In genomic region chr19:54218259-54218658, GRCh38 we compare ENCODE assay signal across 1 cellular context.
TF ChIP-seq lines count a peak whose summit lies in the region.

No MANE protein-coding gene starts in this region.

TF ChIP-seq in H1, 55 proteins besides CTCF, POLR2A, EP300 and RAD21:
- no peak for TF ChIP-seq SRF (IDR thresholded peaks at IDR 0.05; ENCODE audit: low read depth, low read length)
- TF ChIP-seq CEBPB (IDR thresholded peaks at IDR 0.05; ENCODE audit: low read depth, low read length) = no peak
- no peak for TF ChIP-seq NANOG (IDR thresholded peaks at IDR 0.05; ENCODE audit: insufficient read depth, low read depth, low read length, poor library complexity, severe bottlenecking)
- no peak for TF ChIP-seq HDAC6 (IDR thresholded peaks at IDR 0.05; ENCODE audit: low read depth, low read length)
- TF ChIP-seq, protein P1, sequence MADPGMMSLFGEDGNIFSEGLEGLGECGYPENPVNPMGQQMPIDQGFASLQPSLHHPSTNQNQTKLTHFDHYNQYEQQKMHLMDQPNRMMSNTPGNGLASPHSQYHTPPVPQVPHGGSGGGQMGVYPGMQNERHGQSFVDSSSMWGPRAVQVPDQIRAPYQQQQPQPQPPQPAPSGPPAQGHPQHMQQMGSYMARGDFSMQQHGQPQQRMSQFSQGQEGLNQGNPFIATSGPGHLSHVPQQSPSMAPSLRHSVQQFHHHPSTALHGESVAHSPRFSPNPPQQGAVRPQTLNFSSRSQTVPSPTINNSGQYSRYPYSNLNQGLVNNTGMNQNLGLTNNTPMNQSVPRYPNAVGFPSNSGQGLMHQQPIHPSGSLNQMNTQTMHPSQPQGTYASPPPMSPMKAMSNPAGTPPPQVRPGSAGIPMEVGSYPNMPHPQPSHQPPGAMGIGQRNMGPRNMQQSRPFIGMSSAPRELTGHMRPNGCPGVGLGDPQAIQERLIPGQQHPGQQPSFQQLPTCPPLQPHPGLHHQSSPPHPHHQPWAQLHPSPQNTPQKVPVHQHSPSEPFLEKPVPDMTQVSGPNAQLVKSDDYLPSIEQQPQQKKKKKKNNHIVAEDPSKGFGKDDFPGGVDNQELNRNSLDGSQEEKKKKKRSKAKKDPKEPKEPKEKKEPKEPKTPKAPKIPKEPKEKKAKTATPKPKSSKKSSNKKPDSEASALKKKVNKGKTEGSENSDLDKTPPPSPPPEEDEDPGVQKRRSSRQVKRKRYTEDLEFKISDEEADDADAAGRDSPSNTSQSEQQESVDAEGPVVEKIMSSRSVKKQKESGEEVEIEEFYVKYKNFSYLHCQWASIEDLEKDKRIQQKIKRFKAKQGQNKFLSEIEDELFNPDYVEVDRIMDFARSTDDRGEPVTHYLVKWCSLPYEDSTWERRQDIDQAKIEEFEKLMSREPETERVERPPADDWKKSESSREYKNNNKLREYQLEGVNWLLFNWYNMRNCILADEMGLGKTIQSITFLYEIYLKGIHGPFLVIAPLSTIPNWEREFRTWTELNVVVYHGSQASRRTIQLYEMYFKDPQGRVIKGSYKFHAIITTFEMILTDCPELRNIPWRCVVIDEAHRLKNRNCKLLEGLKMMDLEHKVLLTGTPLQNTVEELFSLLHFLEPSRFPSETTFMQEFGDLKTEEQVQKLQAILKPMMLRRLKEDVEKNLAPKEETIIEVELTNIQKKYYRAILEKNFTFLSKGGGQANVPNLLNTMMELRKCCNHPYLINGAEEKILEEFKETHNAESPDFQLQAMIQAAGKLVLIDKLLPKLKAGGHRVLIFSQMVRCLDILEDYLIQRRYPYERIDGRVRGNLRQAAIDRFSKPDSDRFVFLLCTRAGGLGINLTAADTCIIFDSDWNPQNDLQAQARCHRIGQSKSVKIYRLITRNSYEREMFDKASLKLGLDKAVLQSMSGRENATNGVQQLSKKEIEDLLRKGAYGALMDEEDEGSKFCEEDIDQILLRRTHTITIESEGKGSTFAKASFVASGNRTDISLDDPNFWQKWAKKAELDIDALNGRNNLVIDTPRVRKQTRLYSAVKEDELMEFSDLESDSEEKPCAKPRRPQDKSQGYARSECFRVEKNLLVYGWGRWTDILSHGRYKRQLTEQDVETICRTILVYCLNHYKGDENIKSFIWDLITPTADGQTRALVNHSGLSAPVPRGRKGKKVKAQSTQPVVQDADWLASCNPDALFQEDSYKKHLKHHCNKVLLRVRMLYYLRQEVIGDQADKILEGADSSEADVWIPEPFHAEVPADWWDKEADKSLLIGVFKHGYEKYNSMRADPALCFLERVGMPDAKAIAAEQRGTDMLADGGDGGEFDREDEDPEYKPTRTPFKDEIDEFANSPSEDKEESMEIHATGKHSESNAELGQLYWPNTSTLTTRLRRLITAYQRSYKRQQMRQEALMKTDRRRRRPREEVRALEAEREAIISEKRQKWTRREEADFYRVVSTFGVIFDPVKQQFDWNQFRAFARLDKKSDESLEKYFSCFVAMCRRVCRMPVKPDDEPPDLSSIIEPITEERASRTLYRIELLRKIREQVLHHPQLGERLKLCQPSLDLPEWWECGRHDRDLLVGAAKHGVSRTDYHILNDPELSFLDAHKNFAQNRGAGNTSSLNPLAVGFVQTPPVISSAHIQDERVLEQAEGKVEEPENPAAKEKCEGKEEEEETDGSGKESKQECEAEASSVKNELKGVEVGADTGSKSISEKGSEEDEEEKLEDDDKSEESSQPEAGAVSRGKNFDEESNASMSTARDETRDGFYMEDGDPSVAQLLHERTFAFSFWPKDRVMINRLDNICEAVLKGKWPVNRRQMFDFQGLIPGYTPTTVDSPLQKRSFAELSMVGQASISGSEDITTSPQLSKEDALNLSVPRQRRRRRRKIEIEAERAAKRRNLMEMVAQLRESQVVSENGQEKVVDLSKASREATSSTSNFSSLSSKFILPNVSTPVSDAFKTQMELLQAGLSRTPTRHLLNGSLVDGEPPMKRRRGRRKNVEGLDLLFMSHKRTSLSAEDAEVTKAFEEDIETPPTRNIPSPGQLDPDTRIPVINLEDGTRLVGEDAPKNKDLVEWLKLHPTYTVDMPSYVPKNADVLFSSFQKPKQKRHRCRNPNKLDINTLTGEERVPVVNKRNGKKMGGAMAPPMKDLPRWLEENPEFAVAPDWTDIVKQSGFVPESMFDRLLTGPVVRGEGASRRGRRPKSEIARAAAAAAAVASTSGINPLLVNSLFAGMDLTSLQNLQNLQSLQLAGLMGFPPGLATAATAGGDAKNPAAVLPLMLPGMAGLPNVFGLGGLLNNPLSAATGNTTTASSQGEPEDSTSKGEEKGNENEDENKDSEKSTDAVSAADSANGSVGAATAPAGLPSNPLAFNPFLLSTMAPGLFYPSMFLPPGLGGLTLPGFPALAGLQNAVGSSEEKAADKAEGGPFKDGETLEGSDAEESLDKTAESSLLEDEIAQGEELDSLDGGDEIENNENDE (IDR thresholded peaks at IDR 0.05; ENCODE audit: insufficient replicate concordance, low read length) = no peak
- no peak for TF ChIP-seq BCL11A (IDR thresholded peaks at IDR 0.05; ENCODE audit: low read depth in 2 of 2, low read length in 2 of 2)
- TF ChIP-seq SP2 (IDR thresholded peaks at IDR 0.05; ENCODE audit: low read length) = no peak
- TF ChIP-seq HDAC2 (IDR thresholded peaks at IDR 0.05; ENCODE audit: borderline replicate concordance in 1 of 2, low read depth in 2 of 2, low read length in 2 of 2) = no peak
- TF ChIP-seq GABPA (IDR thresholded peaks at IDR 0.05; ENCODE audit: borderline replicate concordance, insufficient read depth, low read length) = no peak
- TF ChIP-seq CTBP2 (IDR thresholded peaks at IDR 0.05; ENCODE audit: borderline replicate concordance, insufficient read depth, insufficient read length, low read length) = no peak
- TF ChIP-seq CREB1 (IDR thresholded peaks at IDR 0.05) = no peak
- no peak for TF ChIP-seq SAP30 (IDR thresholded peaks at IDR 0.05; ENCODE audit: insufficient read depth, insufficient replicate concordance, low read length)
- TF ChIP-seq SIX5 (IDR thresholded peaks at IDR 0.05; ENCODE audit: low read depth, low read length) = no peak
- no peak for TF ChIP-seq MAFK (IDR thresholded peaks at IDR 0.05; ENCODE audit: low read depth, low read length)
- no peak for TF ChIP-seq TBP (IDR thresholded peaks at IDR 0.05; ENCODE audit: low read depth, low read length)
- TF ChIP-seq SIRT6 (IDR thresholded peaks at IDR 0.05; ENCODE audit: low read length) = no peak
- no peak for TF ChIP-seq ASH2L (IDR thresholded peaks at IDR 0.05; ENCODE audit: low read length)
